8 cellular contexts compared by ENCODE assay signal in genomic region chr9:21813575-21814473, GRCh38. TPM values are rescaled to one million over a fixed set of nuclear protein-coding genes. Genes with fewer than 3 reads are reported as not detected.
DNase-seq lines count a peak whose midpoint lies in the region; ATAC-seq and TF ChIP-seq lines count a peak whose summit lies in the region.

No MANE protein-coding gene starts in this region.

- no peak for ATAC-seq in HG03097 (IDR thresholded peaks at IDR 0.05; ENCODE audit: low FRiP score, unreplicated experiment)

- H3K36me3 ChIP-seq in H7 (replicated peaks; ENCODE audit: control insufficient read depth, insufficient read depth, low read length): peaks cover 38% of the 10 kb centered on the region
- peaks cover 1% of the 10 kb centered on the region for H3K36me3 ChIP-seq in kidney epithelial cell (ENCODE audit: control insufficient read depth, insufficient read depth, low read length)

- H3K4me3 ChIP-seq in H7 (ENCODE audit: insufficient read depth, low read depth, low read length) (no peak overlapping the region), kidney epithelial cell (ENCODE audit: low read depth, low read length) (no peak overlapping the region)

- TF ChIP-seq CTCF in kidney epithelial cell (IDR thresholded peaks at IDR 0.05; ENCODE audit: insufficient read depth, low read length, poor library complexity, severe bottlenecking): peak; percentile 66

- H3K27me3 ChIP-seq in H7 (ENCODE audit: control insufficient read depth, insufficient read depth, low read length) (no peaks in the 10 kb centered on the region), kidney epithelial cell (ENCODE audit: control insufficient read depth, insufficient read depth, low read length) (no peaks in the 10 kb centered on the region)

- DNase-seq in GF-D8 (lab: John Stamatoyannopoulos, UW): peak; percentile 68
- peak; percentile 28 for DNase-seq in H7
- peak; percentile 52 for DNase-seq in NCI-H1105 treated with DMSO at 0.1 percent for 48 hours (lab: John Stamatoyannopoulos, UW)
- peak; percentile 43 for DNase-seq in T follicular helper cell (ENCODE audit: low read depth)
- peak in 22 of 61 donors; percentile 3 to 67 (median 24) for DNase-seq in caudate nucleus (lab: John Stamatoyannopoulos, UW)
- no peak for DNase-seq in kidney epithelial cell (ENCODE audit: low read depth)
- DNase-seq in stimulated activated CD8-positive, alpha-beta memory T cell treated with anti-CD3 and anti-CD28 coated beads, Interleukin-4, amount 100 ng/mL, for 48 hours: peak; percentile 59

- H3K27ac ChIP-seq in caudate nucleus (ENCODE audit: low read depth, low read length): peak overlapping the region; percentile 0

RNA-seq across cellular contexts. Expression of gene MTAP, which starts 11.4 kb away (rescaled TPM):
- 34.0 and 38.3 TPM in 2 replicates for total RNA-seq in H7 (2014; rRNA removed; shearing (Covaris generic))
- total RNA-seq in kidney epithelial cell: 29.0 and 35.1 TPM in 2 replicates
